In genomic region chr1:246164764-246165163, GRCh38 we compare ENCODE assay signal across 26 cellular contexts.
"Had no signal": no experiment of that assay in that cellular context is flagged by ENCODE, and none has a peak within 500 bp of the region (broad histone marks: within the 10 kb centered on the region; RNA-seq: fewer than 3 reads in every experiment).

No MANE protein-coding gene starts in this region.

- H3K4me1 Mint-ChIP-seq: stimulated activated effector memory CD8-positive, alpha-beta T cell treated with anti-CD3 and anti-CD28 coated beads, Interleukin-12 subunit alpha, Interleukin-12 subunit beta, amount 100 ng/mL, for 72 hours had no signal

- H3K27me3 ChIP-seq: dorsolateral prefrontal cortex, gastroesophageal sphincter, heart right ventricle, left lung, neural progenitor cell, right atrium auricular region, sigmoid colon, stomach, thyroid gland had no signal

- H3K4me3 ChIP-seq: dorsolateral prefrontal cortex, gastroesophageal sphincter, heart right ventricle, left lung, mucosa of descending colon, neural progenitor cell, prostate gland, right atrium auricular region, sigmoid colon, stomach, thyroid gland had no signal

- H3K36me3 ChIP-seq: heart right ventricle, left lung, neural progenitor cell, prostate gland, right atrium auricular region, sigmoid colon, stomach, thyroid gland had no signal

- H3K27ac ChIP-seq: dorsolateral prefrontal cortex, gastroesophageal sphincter, heart right ventricle, left lung, neural progenitor cell, prostate gland, right atrium auricular region, sigmoid colon, stomach, thyroid gland had no signal

- FAIRE-seq: islet of Langerhans had no signal

- H3K27ac Mint-ChIP-seq: mesothelial cell of epicardium; natural killer cell treated with Interleukin-12 subunit alpha and Interleukin-12 subunit beta and Interleukin-15 and Interleukin-18, amount 100 ng/mL, for 72 hours; neural progenitor cell; stimulated activated effector memory CD8-positive, alpha-beta T cell treated with anti-CD3 and anti-CD28 coated beads, Interleukin-12 subunit alpha, Interleukin-12 subunit beta, amount 100 ng/mL, for 72 hours; type B pancreatic cell had no signal

- H2AFZ ChIP-seq: neural progenitor cell had no signal

- ATAC-seq: gastroesophageal sphincter; heart right ventricle; left cardiac atrium; left lung; mucosa of descending colon; natural killer cell treated with Interleukin-12 subunit alpha and Interleukin-12 subunit beta and Interleukin-15 and Interleukin-18, amount 100 ng/mL, for 72 hours; stimulated activated effector memory CD8-positive, alpha-beta T cell treated with anti-CD3 and anti-CD28 coated beads, Interleukin-12 subunit alpha, Interleukin-12 subunit beta, amount 100 ng/mL, for 72 hours had no signal

- H3K4me3 Mint-ChIP-seq: mesothelial cell of epicardium; natural killer cell treated with Interleukin-12 subunit alpha and Interleukin-12 subunit beta and Interleukin-15 and Interleukin-18, amount 100 ng/mL, for 72 hours; neural progenitor cell; stimulated activated effector memory CD8-positive, alpha-beta T cell treated with anti-CD3 and anti-CD28 coated beads, Interleukin-12 subunit alpha, Interleukin-12 subunit beta, amount 100 ng/mL, for 72 hours; type B pancreatic cell had no signal

- DNase-seq: cortex of kidney; dorsolateral prefrontal cortex; effector CD4-positive, alpha-beta T cell; foreskin fibroblast; heart right ventricle; hippocampal formation; left cardiac atrium; left lung; mesenchymal stem cell; mucosa of descending colon; naive B cell; sigmoid colon; stimulated activated CD4-positive, alpha-beta T cell treated with anti-CD3 and anti-CD28 coated beads, Interleukin-2, amount 100 ng/mL, for 24 hours; stimulated activated CD4-positive, alpha-beta T cell treated with anti-CD3 and anti-CD28 coated beads, Interleukin-4, amount 100 ng/mL, for 24 hours; stimulated activated naive CD4-positive, alpha-beta T cell treated with Interleukin-2 at 50 U/mL for 16 hours; stomach; thyroid gland had no signal

- H3K4me1 ChIP-seq: gastroesophageal sphincter, left lung, neural progenitor cell, prostate gland, right atrium auricular region, sigmoid colon had no signal

- H3K9me3 Mint-ChIP-seq: mesothelial cell of epicardium; naive B cell; natural killer cell treated with Interleukin-12 subunit alpha and Interleukin-12 subunit beta and Interleukin-15 and Interleukin-18, amount 100 ng/mL, for 72 hours; neural progenitor cell; stimulated activated effector memory CD8-positive, alpha-beta T cell treated with anti-CD3 and anti-CD28 coated beads, Interleukin-12 subunit alpha, Interleukin-12 subunit beta, amount 100 ng/mL, for 72 hours; type B pancreatic cell had no signal

- H3K27me3 Mint-ChIP-seq: naive B cell; natural killer cell treated with Interleukin-12 subunit alpha and Interleukin-12 subunit beta and Interleukin-15 and Interleukin-18, amount 100 ng/mL, for 72 hours; type B pancreatic cell had no signal

- H3K9ac ChIP-seq: neural progenitor cell had no signal

- H3K36me3 Mint-ChIP-seq: mesothelial cell of epicardium; natural killer cell treated with Interleukin-12 subunit alpha and Interleukin-12 subunit beta and Interleukin-15 and Interleukin-18, amount 100 ng/mL, for 72 hours; neural progenitor cell; stimulated activated effector memory CD8-positive, alpha-beta T cell treated with anti-CD3 and anti-CD28 coated beads, Interleukin-12 subunit alpha, Interleukin-12 subunit beta, amount 100 ng/mL, for 72 hours; type B pancreatic cell had no signal

- H3K4me2 ChIP-seq: neural progenitor cell had no signal

- H3K9me3 ChIP-seq: gastroesophageal sphincter, heart right ventricle, left lung, mucosa of descending colon, prostate gland, right atrium auricular region, sigmoid colon, stomach, thyroid gland had no signal
